8 cellular contexts compared by ENCODE assay signal in the genomic region with DNA sequence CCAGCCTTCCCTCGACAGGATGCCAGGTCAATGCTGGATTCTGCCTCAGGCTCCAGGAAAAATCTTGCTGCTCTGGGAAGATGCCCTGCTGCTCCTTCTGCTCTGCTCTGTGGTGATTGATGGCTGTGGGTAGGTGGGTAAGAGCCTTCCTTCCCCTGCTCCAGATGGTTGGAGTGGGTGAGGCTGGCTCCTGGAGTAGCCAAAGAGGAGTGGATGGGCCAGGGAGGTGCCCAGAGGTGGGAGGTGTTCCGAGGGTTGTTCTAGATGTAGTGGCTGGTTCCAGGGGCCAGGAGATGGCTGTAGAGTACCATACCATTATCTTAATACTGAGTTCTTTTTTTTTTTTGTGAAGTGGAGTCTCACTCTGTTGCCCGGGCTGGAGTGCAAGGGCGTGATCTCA.
"Had no signal": no experiment of that assay in that cellular context is flagged by ENCODE, and none has a peak within 500 bp of the region (broad histone marks: within the 10 kb centered on the region; RNA-seq: fewer than 3 reads in every experiment).

No MANE protein-coding gene starts in this region.

- H3K4me3 Mint-ChIP-seq: GM23338, H9, HFFc6 had no signal

- H3K4me2 ChIP-seq: GM23338 had no signal

- H3K9me3 ChIP-seq: HAP-1 had no signal

- H3K36me3 ChIP-seq: HAP-1 had no signal

- H3K27ac Mint-ChIP-seq: GM23338, H9, HFFc6 had no signal

- H3K9me3 Mint-ChIP-seq: GM23338, H9, HFFc6 had no signal

- H2AFZ ChIP-seq: GM23248, GM23338 had no signal

- H3K9ac ChIP-seq: GM23248 had no signal

- H3K4me1 ChIP-seq: HAP-1 had no signal

- H3K27ac ChIP-seq: GM23248 had no signal

- H3K4me3 ChIP-seq: GM23248, GM23338, HAP-1 had no signal

- DNase-seq: GM23248, GOT3, H7, H9, HCEC 1CT, HFFc6 had no signal
